In the genomic region with DNA sequence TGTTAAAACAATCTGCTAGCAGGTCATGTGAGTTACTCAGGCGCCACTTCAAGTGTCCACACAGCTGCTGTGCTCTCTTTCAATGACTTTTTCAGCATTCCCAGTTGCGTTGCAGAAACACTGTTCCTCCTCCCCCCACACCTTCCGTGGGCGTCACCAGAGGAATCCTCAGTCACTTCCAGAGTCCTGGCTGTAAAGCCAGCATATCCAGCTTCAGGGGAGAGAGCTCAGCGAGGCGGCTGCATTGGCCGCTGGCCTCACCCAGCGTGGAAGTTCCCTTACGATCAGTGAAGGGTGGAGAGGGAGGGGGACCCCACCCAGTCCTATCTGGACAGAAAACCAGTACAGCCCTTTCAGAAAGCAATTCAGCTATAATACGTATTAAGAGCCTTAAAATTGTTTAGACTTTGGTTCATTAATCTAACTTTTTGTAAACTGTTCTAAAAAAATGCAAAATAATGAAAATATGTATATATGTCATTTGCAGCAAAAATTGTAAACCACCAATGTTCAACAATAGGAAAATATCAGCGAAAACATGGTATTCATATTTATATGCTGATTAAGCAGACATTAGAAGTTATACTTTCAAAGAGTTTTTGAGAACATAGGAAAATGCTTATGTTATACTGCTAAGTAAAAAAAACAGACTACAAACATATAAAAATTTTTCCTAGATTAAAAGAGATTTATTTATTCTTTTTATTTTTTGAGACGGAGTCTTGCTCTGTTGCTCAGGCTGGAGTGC, we compare ENCODE assay signal across 9 cellular contexts. TPM values are rescaled to one million over a fixed set of nuclear protein-coding genes. Genes with fewer than 3 reads are reported as not detected.
DNase-seq lines count a peak whose midpoint lies in the region; ATAC-seq and TF ChIP-seq lines count a peak whose summit lies in the region.
"Had no signal": no experiment of that assay in that cellular context is flagged by ENCODE, and none has a peak within 500 bp of the region (broad histone marks: within the 10 kb centered on the region; RNA-seq: fewer than 3 reads in every experiment).

No MANE protein-coding gene starts in this region.

- no peak overlapping the region for H2BK120ac ChIP-seq in mesenchymal stem cell (ENCODE audit: low read depth, low read length)

- H2BK5ac ChIP-seq in mesenchymal stem cell (ENCODE audit: low read depth, low read length, poor library complexity, severe bottlenecking): no peak overlapping the region

- no peak overlapping the region for H3K4me3 ChIP-seq in astrocyte of the spinal cord (ENCODE audit: low read depth, low read length)
- peak overlapping the region in 1 of 2 experiments; percentile 56 for H3K4me3 ChIP-seq in mesenchymal stem cell (ENCODE audit: insufficient read depth in 1 of 2, low read depth in 1 of 2, low read length in 2 of 2)

- H4K91ac ChIP-seq in mesenchymal stem cell (ENCODE audit: low read length): no peak overlapping the region

- H3K23ac ChIP-seq in mesenchymal stem cell (ENCODE audit: low read length in 2 of 2): no peak overlapping the region

- H2AFZ ChIP-seq in mesenchymal stem cell (ENCODE audit: low read depth, low read length): peak overlapping the region; percentile 64

- in situ Hi-C loops in Caki2 (cut with HindIII; ENCODE audit: low pct_unique_long_range_greater_than_20kb, low sequenced_read_pairs) (no loop called here), astrocyte of the spinal cord (cut with HindIII; ENCODE audit: low sequenced_read_pairs) (no loop called here)

- peaks cover 2% of the 10 kb centered on the region for H3K79me1 ChIP-seq in mesenchymal stem cell (replicated peaks; ENCODE audit: low read length, poor library complexity, severe bottlenecking)

- no peak for TF ChIP-seq CTCF in astrocyte of the spinal cord (IDR thresholded peaks at IDR 0.05; ENCODE audit: low read depth, low read length)

- peak overlapping the region; percentile 19 for H3K27ac ChIP-seq in mesenchymal stem cell (ENCODE audit: low read length, poor library complexity, severe bottlenecking)

- peak overlapping the region; percentile 26 for H3K4me2 ChIP-seq in mesenchymal stem cell (ENCODE audit: low read length, poor library complexity, severe bottlenecking)

- 46% methylated on average over 10 of the region's 12 CpGs for WGBS in mesenchymal stem cell

- H3K27me3 ChIP-seq in mesenchymal stem cell (ENCODE audit: control insufficient read depth in 1 of 2, insufficient read depth in 1 of 2, low read length in 2 of 2): peaks cover 0 to 30% of the 10 kb centered on the region in 2 experiments

- H3K4ac ChIP-seq in mesenchymal stem cell (ENCODE audit: low read depth in 1 of 2, low read length in 2 of 2): no peak overlapping the region

- H3K9ac ChIP-seq in mesenchymal stem cell (ENCODE audit: low read length): peak overlapping the region; percentile 75

- peaks cover 37% of the 10 kb centered on the region for H3K4me1 ChIP-seq in mesenchymal stem cell (ENCODE audit: control insufficient read depth, insufficient read depth, low read depth, low read length)

- H2BK15ac ChIP-seq in mesenchymal stem cell (ENCODE audit: low read depth, poor library complexity, severe bottlenecking): no peak overlapping the region

- H3K18ac ChIP-seq in mesenchymal stem cell (ENCODE audit: low read depth in 1 of 2, low read length in 2 of 2): peak overlapping the region in 1 of 2 experiments; percentile 59

- H3K36me3 ChIP-seq in mesenchymal stem cell (ENCODE audit: control insufficient read depth in 1 of 2, insufficient read depth in 2 of 2, low read depth in 1 of 2, low read length in 2 of 2): no peaks in the 10 kb centered on the region

- H3K14ac ChIP-seq in mesenchymal stem cell (ENCODE audit: low read length in 2 of 2): no peak overlapping the region

- no peaks in the 10 kb centered on the region for H3K9me3 ChIP-seq in mesenchymal stem cell (ENCODE audit: control insufficient read depth, low read length)

- DNase-seq in Caki2 (ENCODE audit: low read depth): peak; percentile 38
- peak; percentile 81 for DNase-seq in NCI-H2029 (lab: John Stamatoyannopoulos, UW)
- DNase-seq in astrocyte of the spinal cord (ENCODE audit: low read depth, low spot score): peak; percentile 7
- peak; percentile 66 for DNase-seq in mesenchymal stem cell
- DNase-seq in stimulated activated CD4-positive, alpha-beta T cell treated with anti-CD3 and anti-CD28 coated beads, Interleukin-12 subunit alpha, Interleukin-12 subunit beta, amount 100 ng/mL, for 4 hours: no peak
- DNase-seq in RKO (ENCODE audit: low spot score): no peak
- DNase-seq: stimulated activated CD4-positive, alpha-beta T cell treated with anti-CD3 and anti-CD28 coated beads, Interleukin-2, amount 100 ng/mL, for 48 hours had no signal

- ATAC-seq in GM19455 (IDR thresholded peaks at IDR 0.05; ENCODE audit: unreplicated experiment): no peak
- ATAC-seq in GM19395 (IDR thresholded peaks at IDR 0.05; ENCODE audit: unreplicated experiment): no peak

- peak overlapping the region in 1 of 2 experiments; percentile 67 for H2BK12ac ChIP-seq in mesenchymal stem cell (ENCODE audit: low read length in 2 of 2)

- peak overlapping the region; percentile 67 for H4K8ac ChIP-seq in mesenchymal stem cell (ENCODE audit: low read length)

- H2AK5ac ChIP-seq in mesenchymal stem cell (ENCODE audit: low read length, severe bottlenecking): no peak overlapping the region

RNA-seq across cellular contexts. Expression of a gene that starts 2.8 kb away (rescaled TPM):
- not detected in 2 replicates for total RNA-seq in Caki2 (2014; rRNA removed; shearing (Covaris generic); ENCODE audit: low replicate concordance)
- not detected for polyA plus RNA-seq in mesenchymal stem cell (2013, experiment 1 of 2)
- polyA plus RNA-seq in mesenchymal stem cell (2013, experiment 2 of 2): 0.01 TPM

RNA-seq across cellular contexts. Expression of a gene that starts 5.5 kb away (rescaled TPM):
- total RNA-seq in Caki2 (2014; rRNA removed; shearing (Covaris generic); ENCODE audit: low replicate concordance): 36.9 and 50.2 TPM in 2 replicates
- polyA plus RNA-seq in mesenchymal stem cell (2013, experiment 1 of 2): 25.0 TPM
- polyA plus RNA-seq in mesenchymal stem cell (2013, experiment 2 of 2): 26.7 TPM

RNA-seq across cellular contexts. Expression of a gene that starts 29.8 kb away (rescaled TPM):
- total RNA-seq in Caki2 (2014; rRNA removed; shearing (Covaris generic); ENCODE audit: low replicate concordance): 66.9 and 103 TPM in 2 replicates
- polyA plus RNA-seq in mesenchymal stem cell (2013, experiment 1 of 2): 36.5 TPM
- 37.3 TPM for polyA plus RNA-seq in mesenchymal stem cell (2013, experiment 2 of 2)

RNA-seq across cellular contexts. Expression of a gene that starts 50.6 kb away (rescaled TPM):
- total RNA-seq in Caki2 (2014; rRNA removed; shearing (Covaris generic); ENCODE audit: low replicate concordance): 70.7 and 103 TPM in 2 replicates
- 2.0 TPM for polyA plus RNA-seq in mesenchymal stem cell (2013, experiment 1 of 2)
- 1.4 TPM for polyA plus RNA-seq in mesenchymal stem cell (2013, experiment 2 of 2)

Comparison
In these comparisons a context has a peak if more than half of its experiments do, and no peak if none do; other contexts are left out.
1. DNase-seq: peak in Caki2 (single experiment), NCI-H2029 (single experiment), astrocyte of the spinal cord (single experiment) and mesenchymal stem cell (single experiment); none in stimulated activated CD4-positive, alpha-beta T cell treated with anti-CD3 and anti-CD28 coated beads, Interleukin-12 subunit alpha, Interleukin-12 subunit beta, amount 100 ng/mL, for 4 hours (single experiment) and RKO (single experiment).